In the genomic region with DNA sequence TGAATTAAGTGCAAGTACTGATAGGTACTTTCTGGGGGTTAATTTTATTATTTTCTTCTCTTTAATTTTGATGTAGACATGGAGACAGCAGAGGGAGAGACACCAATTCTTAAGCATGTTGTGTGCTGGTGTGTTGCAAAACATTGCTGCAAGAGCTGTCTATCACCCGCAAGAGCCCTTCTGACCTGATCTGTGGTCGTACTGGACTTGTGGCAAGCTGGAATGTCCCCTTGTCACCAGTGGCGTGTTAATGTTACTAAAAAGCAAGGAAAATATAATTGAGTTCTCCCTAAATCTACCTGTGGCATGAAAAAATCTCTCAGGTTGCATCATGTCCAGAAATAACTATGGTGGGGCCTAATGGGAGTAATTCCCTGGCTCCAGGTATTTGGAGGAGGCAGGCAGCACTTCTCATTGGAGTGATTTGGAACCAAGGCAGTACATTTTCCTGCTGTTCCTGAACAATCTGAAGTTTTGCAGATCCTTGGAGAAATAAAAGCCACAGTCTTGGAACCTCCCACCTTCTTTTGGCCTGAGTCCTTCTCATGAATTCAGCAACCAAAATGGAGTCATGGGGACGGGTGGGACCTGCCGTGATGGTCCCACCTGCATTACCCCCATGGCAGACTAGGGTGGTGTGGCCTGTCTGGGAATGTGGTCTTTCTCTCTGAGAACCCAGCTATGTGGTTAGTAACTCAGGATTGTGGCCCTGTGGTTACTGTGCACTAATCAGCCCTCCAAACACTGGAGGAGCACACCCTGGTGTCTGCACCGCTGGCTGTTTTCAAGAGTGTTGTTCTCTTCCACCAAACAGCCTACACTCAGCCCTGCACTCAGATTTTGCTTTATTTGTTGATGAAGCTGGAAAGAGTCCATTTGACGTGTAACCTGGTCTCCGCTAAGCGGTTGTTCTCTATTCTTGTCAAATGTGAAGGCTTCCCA, we compare ENCODE assay signal across 1 cellular context.
TF ChIP-seq lines count a peak whose summit lies in the region.

No MANE protein-coding gene starts in this region.

TF ChIP-seq in GM12878, 131 proteins besides CTCF, POLR2A, EP300 and RAD21:
- TF ChIP-seq HDAC6 (IDR thresholded peaks at IDR 0.05; ENCODE audit: unreplicated experiment) (no peak), MLLT1 (IDR thresholded peaks at IDR 0.05) (0 out of 2 replicates have a peak, but pooled peaks have one; percentile 1), ZNF592 (IDR thresholded peaks at IDR 0.05) (peak; percentile 20; the same call in 1 of the 2 replicates), SMARCA5 (IDR thresholded peaks at IDR 0.05) (0 out of 2 replicates have a peak, but pooled peaks have one; percentile 11), CBFB (IDR thresholded peaks at IDR 0.05; ENCODE audit: low read depth) (no peak), BACH1 (IDR thresholded peaks at IDR 0.05; ENCODE audit: borderline replicate concordance) (no peak), RUNX3 (IDR thresholded peaks at IDR 0.05; ENCODE audit: low read length) (peak; percentile 65), STAT1 (conservative IDR thresholded peaks at IDR 0.05) (peak; percentile 72; the same call in 1 of the 2 replicates), PKNOX1 (IDR thresholded peaks at IDR 0.05) (peak; percentile 61)
- TF ChIP-seq, protein P1, sequence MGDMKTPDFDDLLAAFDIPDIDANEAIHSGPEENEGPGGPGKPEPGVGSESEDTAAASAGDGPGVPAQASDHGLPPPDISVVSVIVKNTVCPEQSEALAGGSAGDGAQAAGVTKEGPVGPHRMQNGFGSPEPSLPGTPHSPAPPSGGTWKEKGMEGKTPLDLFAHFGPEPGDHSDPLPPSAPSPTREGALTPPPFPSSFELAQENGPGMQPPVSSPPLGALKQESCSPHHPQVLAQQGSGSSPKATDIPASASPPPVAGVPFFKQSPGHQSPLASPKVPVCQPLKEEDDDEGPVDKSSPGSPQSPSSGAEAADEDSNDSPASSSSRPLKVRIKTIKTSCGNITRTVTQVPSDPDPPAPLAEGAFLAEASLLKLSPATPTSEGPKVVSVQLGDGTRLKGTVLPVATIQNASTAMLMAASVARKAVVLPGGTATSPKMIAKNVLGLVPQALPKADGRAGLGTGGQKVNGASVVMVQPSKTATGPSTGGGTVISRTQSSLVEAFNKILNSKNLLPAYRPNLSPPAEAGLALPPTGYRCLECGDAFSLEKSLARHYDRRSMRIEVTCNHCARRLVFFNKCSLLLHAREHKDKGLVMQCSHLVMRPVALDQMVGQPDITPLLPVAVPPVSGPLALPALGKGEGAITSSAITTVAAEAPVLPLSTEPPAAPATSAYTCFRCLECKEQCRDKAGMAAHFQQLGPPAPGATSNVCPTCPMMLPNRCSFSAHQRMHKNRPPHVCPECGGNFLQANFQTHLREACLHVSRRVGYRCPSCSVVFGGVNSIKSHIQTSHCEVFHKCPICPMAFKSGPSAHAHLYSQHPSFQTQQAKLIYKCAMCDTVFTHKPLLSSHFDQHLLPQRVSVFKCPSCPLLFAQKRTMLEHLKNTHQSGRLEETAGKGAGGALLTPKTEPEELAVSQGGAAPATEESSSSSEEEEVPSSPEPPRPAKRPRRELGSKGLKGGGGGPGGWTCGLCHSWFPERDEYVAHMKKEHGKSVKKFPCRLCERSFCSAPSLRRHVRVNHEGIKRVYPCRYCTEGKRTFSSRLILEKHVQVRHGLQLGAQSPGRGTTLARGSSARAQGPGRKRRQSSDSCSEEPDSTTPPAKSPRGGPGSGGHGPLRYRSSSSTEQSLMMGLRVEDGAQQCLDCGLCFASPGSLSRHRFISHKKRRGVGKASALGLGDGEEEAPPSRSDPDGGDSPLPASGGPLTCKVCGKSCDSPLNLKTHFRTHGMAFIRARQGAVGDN (IDR thresholded peaks at IDR 0.05), result peak; percentile 51; the same call in 1 of the 2 replicates
TF ChIP-seq in GM12878: peak in this region for 7.
